9 cellular contexts compared by ENCODE assay signal in the genomic region with DNA sequence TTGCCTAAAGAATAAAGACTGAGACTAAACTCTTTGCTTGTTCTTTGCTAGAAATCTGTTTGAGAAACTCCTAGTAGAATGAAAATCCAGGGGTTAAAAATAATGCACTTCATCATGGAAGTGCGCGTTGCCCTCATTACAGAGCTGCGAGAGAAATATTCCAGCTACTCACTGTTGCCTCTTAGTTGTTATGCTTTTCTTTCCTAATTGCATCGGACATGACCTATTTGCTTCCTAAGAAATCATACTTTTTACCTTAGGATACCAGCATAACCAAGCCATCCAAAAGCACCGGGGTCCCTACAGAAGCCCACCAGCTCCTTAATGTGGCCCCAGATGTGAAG. TPM values are rescaled to one million over a fixed set of nuclear protein-coding genes. Genes with fewer than 3 reads are reported as not detected.
DNase-seq lines count a peak whose midpoint lies in the region; ATAC-seq and TF ChIP-seq lines count a peak whose summit lies in the region.
"Had no signal": no experiment of that assay in that cellular context is flagged by ENCODE, and none has a peak within 500 bp of the region (broad histone marks: within the 10 kb centered on the region; RNA-seq: fewer than 3 reads in every experiment).

No MANE protein-coding gene starts in this region.

- H3K9me3 ChIP-seq in endocrine pancreas (ENCODE audit: control insufficient read depth, low read length), result no peaks in the 10 kb centered on the region

- H3K27ac Mint-ChIP-seq in CD14-positive monocyte, result no peak overlapping the region
- no peak overlapping the region for H3K27ac Mint-ChIP-seq in nephron progenitor cell
- H3K27ac Mint-ChIP-seq: dendritic cell treated with granulocyte-macrophage colony-stimulating factor and Interleukin-4, amounts not matched to agents 40 ng/mL and 50 ng/mL, for 4 days had no signal

- intact Hi-C loops in CD14-positive monocyte (cut with micrococcal nuclease), result no loop called here

- no peak for DNase-seq in CD14-positive monocyte (ENCODE audit: low spot score)
- peak; percentile 6 for DNase-seq in LoVo (ENCODE audit: low spot score)
- no peak for DNase-seq in nephron progenitor cell
- no peak for DNase-seq in hepatic stellate cell (ENCODE audit: low spot score)
- DNase-seq in activated CD8-positive, alpha-beta memory T cell treated with anti-CD3 and anti-CD28 coated beads, Interleukin-2, amount 50 U/mL, for 4 hours, result no peak

- peak overlapping the region; percentile 49 to 59 for H3K4me3 Mint-ChIP-seq in CD14-positive monocyte
- H3K4me3 Mint-ChIP-seq in nephron progenitor cell, result peak overlapping the region; percentile 89

- no peaks in the 10 kb centered on the region for H3K4me1 ChIP-seq in endocrine pancreas (ENCODE audit: control insufficient read depth, insufficient read depth, low read length)

- H3K9ac ChIP-seq in endocrine pancreas (ENCODE audit: control insufficient read depth, insufficient read depth, low read length), result no peak overlapping the region

- no peaks in the 10 kb centered on the region for H3K27me3 ChIP-seq in endocrine pancreas (ENCODE audit: control insufficient read depth, insufficient read depth, low read length)

- H3K27me3 Mint-ChIP-seq in CD14-positive monocyte (ENCODE audit: low read depth in 3 of 3), result peaks cover 16 to 33% (median 31%) of the 10 kb centered on the region in 3 donors
- peaks cover 17% of the 10 kb centered on the region for H3K27me3 Mint-ChIP-seq in nephron progenitor cell (ENCODE audit: low read depth, poor library complexity)

- no peak for ATAC-seq in GM21717 (IDR thresholded peaks at IDR 0.05; ENCODE audit: unreplicated experiment)
- no peak for ATAC-seq in HG03565 (IDR thresholded peaks at IDR 0.05; ENCODE audit: unreplicated experiment)

- H3K4me1 Mint-ChIP-seq in CD14-positive monocyte, result peaks cover 19% of the 10 kb centered on the region
- peaks cover 38% of the 10 kb centered on the region for H3K4me1 Mint-ChIP-seq in nephron progenitor cell

- H3K9me3 Mint-ChIP-seq in CD14-positive monocyte, result peaks cover 0 to 3% (median 0%) of the 10 kb centered on the region in 7 donors
- H3K9me3 Mint-ChIP-seq in nephron progenitor cell, result no peaks in the 10 kb centered on the region
- H3K9me3 Mint-ChIP-seq: dendritic cell treated with granulocyte-macrophage colony-stimulating factor and Interleukin-4, amounts not matched to agents 40 ng/mL and 50 ng/mL, for 4 days had no signal

- peak overlapping the region; percentile 59 for H3K4me3 ChIP-seq in endocrine pancreas (ENCODE audit: control insufficient read depth, insufficient read depth, low read length)

- H3K36me3 Mint-ChIP-seq in CD14-positive monocyte (no peaks in the 10 kb centered on the region), nephron progenitor cell (ENCODE audit: low read depth) (no peaks in the 10 kb centered on the region)

- no peaks in the 10 kb centered on the region for H3K36me3 ChIP-seq in endocrine pancreas (ENCODE audit: control insufficient read depth, insufficient read depth, low read length)

- TF ChIP-seq CTCF in CD14-positive monocyte (IDR thresholded peaks at IDR 0.05), result no peak
- TF ChIP-seq CTCF in nephron progenitor cell (IDR thresholded peaks at IDR 0.05), result no peak

RNA-seq across cellular contexts. Expression of a gene that starts 0.6 kb away (rescaled TPM):
- polyA plus RNA-seq in CD14-positive monocyte, result not detected
